1 cellular context compared by ENCODE assay signal in genomic region chr2:27323592-27324285, GRCh38.
TF ChIP-seq lines count a peak whose summit lies in the region.

No MANE protein-coding gene starts in this region.

TF ChIP-seq in HEK293T, 16 proteins besides CTCF, POLR2A, EP300 and RAD21 (continued from another document):
- TF ChIP-seq PKNOX1 (IDR thresholded peaks at IDR 0.05): no peak
- TF ChIP-seq TARDBP (IDR thresholded peaks at IDR 0.05): no peak
- no peak for TF ChIP-seq FOXM1 (IDR thresholded peaks at IDR 0.05; ENCODE audit: borderline replicate concordance)
- TF ChIP-seq ARNT (IDR thresholded peaks at IDR 0.05): no peak
- no peak for TF ChIP-seq L3MBTL2 (conservative IDR thresholded peaks at IDR 0.05)
- TF ChIP-seq CTBP1 (IDR thresholded peaks at IDR 0.05; ENCODE audit: borderline replicate concordance): no peak
TF ChIP-seq in HEK293T: peak in this region for 0.
